ENCODE assay signal across 23 cellular contexts in genomic region chr15:72732554-72732953, GRCh38. TPM values are rescaled to one million over a fixed set of nuclear protein-coding genes. Genes with fewer than 3 reads are reported as not detected.
A peak's percentile ranks its signal among the peaks of the same experiment; 100 is the strongest.
DNase-seq lines count a peak whose midpoint lies in the region; ATAC-seq and TF ChIP-seq lines count a peak whose summit lies in the region.
"Had no signal": no experiment of that assay in that cellular context is flagged by ENCODE, and none has a peak within 500 bp of the region (broad histone marks: within the 10 kb centered on the region; RNA-seq: fewer than 3 reads in every experiment).

No MANE protein-coding gene starts in this region.

- TF ChIP-seq CTCF in GM06990 (IDR thresholded peaks at IDR 0.05; ENCODE audit: insufficient read depth, low read length, poor library complexity, severe bottlenecking) (peak; percentile 21), MM.1S (IDR thresholded peaks at IDR 0.05; ENCODE audit: low read length) (peak; percentile 26), WTC11 (IDR thresholded peaks at IDR 0.05) (no peak), ovary (IDR thresholded peaks at IDR 0.05) (no peak)

- WGBS in ovary, 3 donors, result 88 to 96% (median 90%) methylated on average over 3 of the region's 3 CpGs

- DNase-seq in GM06990 (ENCODE audit: extremely low read depth, insufficient read length), result no peak
- DNase-seq in MM.1S, result no peak
- no peak for DNase-seq in WTC11 (ENCODE audit: low spot score)
- no peak for DNase-seq in naive thymus-derived CD4-positive, alpha-beta T cell
- DNase-seq in ovary, result no peak
- DNase-seq in NCI-H748 treated with DMSO at 0.1 percent for 48 hours (lab: John Stamatoyannopoulos, UW), result no peak
- DNase-seq: activated CD4-positive, alpha-beta T cell treated with anti-CD3 and anti-CD28 coated beads, Interleukin-2, amount 10 ng/mL, durations not matched to agents 24 days and 14 days; Caco-2; EL; erythroblast; GOT3; KBM-7; lower lobe of right lung; NCI-H1694 treated with DMSO at 0.1 percent for 48 hours; NCI-H226; retina; stimulated activated CD4-positive, alpha-beta T cell treated with anti-CD3 and anti-CD28 coated beads, Interleukin-12 subunit alpha, Interleukin-12 subunit beta, amount 100 ng/mL, for 4 hours; T1000; trophoblast cell had no signal

- intact Hi-C loops in naive thymus-derived CD4-positive, alpha-beta T cell (cut with micrococcal nuclease), result no loop called here
- intact Hi-C loops in ovary (cut with DNase I), result no loop called here

- TF ChIP-seq POLR2A in ovary (IDR thresholded peaks at IDR 0.05), result no peak

- H3K36me3 ChIP-seq in GM06990 (ENCODE audit: control insufficient read depth, insufficient read depth, low read length) (peaks cover 9% of the 10 kb centered on the region), MM.1S (replicated peaks; ENCODE audit: insufficient read depth, low read length) (no peaks in the 10 kb centered on the region; the same call in 1 of the 2 replicates), ovary (no peaks in the 10 kb centered on the region)
- H3K36me3 ChIP-seq in naive thymus-derived CD4-positive, alpha-beta T cell (ENCODE audit: control insufficient read depth in 2 of 3, insufficient read depth in 3 of 3, low read length in 3 of 3), result peaks cover 0 to 34% (median 0%) of the 10 kb centered on the region in 3 experiments

- no peak for TF ChIP-seq EP300 in ovary (IDR thresholded peaks at IDR 0.05)

- H3K27ac ChIP-seq in MM.1S (ENCODE audit: low read length), result no peak overlapping the region
- no peak overlapping the region for H3K27ac ChIP-seq in naive thymus-derived CD4-positive, alpha-beta T cell (ENCODE audit: low read depth, low read length)
- H3K27ac ChIP-seq in ovary, result no peak overlapping the region
- H3K27ac ChIP-seq: lower lobe of right lung had no signal

- H3K9me2 ChIP-seq in MM.1S (replicated peaks; ENCODE audit: insufficient read depth, low read length), result no peaks in the 10 kb centered on the region

- peak overlapping the region; percentile 30; the same call in 1 of the 2 replicates for H3K27ac Mint-ChIP-seq in WTC11
- peak overlapping the region in 5 of 9 donors; percentile 3 to 71 (median 65) for H3K27ac Mint-ChIP-seq in naive thymus-derived CD4-positive, alpha-beta T cell
- H3K27ac Mint-ChIP-seq: activated CD4-positive, alpha-beta T cell treated with anti-CD3 and anti-CD28 coated beads, Interleukin-2, amount 10 ng/mL, durations not matched to agents 24 days and 14 days had no signal

- 0 out of 2 replicates have a peak, but pooled peaks cover 4% of the 10 kb centered on the region for H3K4me1 Mint-ChIP-seq in WTC11
- H3K4me1 Mint-ChIP-seq in naive thymus-derived CD4-positive, alpha-beta T cell, result peaks cover 0 to 22% (median 7%) of the 10 kb centered on the region in 7 donors

- CTCF ChIA-PET in WTC11 (lab: Charles Lee), result interaction anchor here (1.0 to 2.5 kb wide), 4 partner anchors 11 to 541 kb away, joined by 3 to 17 read pairs (median 4); no protein-coding TSS in a partner anchor
- CTCF ChIA-PET in naive thymus-derived CD4-positive, alpha-beta T cell (lab: Charles Lee), result interaction anchor here (1.2 kb wide), 2 partner anchors 10 to 132 kb away, joined by 4 to 8 read pairs; no protein-coding TSS in a partner anchor

- H3K4me3 ChIP-seq in GM06990 (replicated peaks; ENCODE audit: low read depth, low read length) (no peak overlapping the region), MM.1S (ENCODE audit: low read length) (no peak overlapping the region), ovary (no peak overlapping the region)
- no peak overlapping the region for H3K4me3 ChIP-seq in naive thymus-derived CD4-positive, alpha-beta T cell (ENCODE audit: low read length)
- H3K4me3 ChIP-seq: lower lobe of right lung had no signal

- H3K27me3 ChIP-seq in GM06990 (replicated peaks; ENCODE audit: control insufficient read depth, insufficient read depth, low read length) (no peaks in the 10 kb centered on the region), MM.1S (replicated peaks; ENCODE audit: insufficient read depth, low read length) (no peaks in the 10 kb centered on the region), ovary (no peaks in the 10 kb centered on the region)
- no peaks in the 10 kb centered on the region for H3K27me3 ChIP-seq in naive thymus-derived CD4-positive, alpha-beta T cell (ENCODE audit: control insufficient read depth in 2 of 2, insufficient read depth in 2 of 2, low read length in 2 of 2)

- no peak overlapping the region for H3K4me3 Mint-ChIP-seq in WTC11
- H3K4me3 Mint-ChIP-seq in naive thymus-derived CD4-positive, alpha-beta T cell, result no peak overlapping the region
- H3K4me3 Mint-ChIP-seq: activated CD4-positive, alpha-beta T cell treated with anti-CD3 and anti-CD28 coated beads, Interleukin-2, amount 10 ng/mL, durations not matched to agents 24 days and 14 days had no signal

- no peak overlapping the region for H2AFZ ChIP-seq in MM.1S (ENCODE audit: low read length)

- H3K9me3 ChIP-seq in MM.1S (replicated peaks; ENCODE audit: insufficient read depth, low read length), result no peaks in the 10 kb centered on the region
- no peaks in the 10 kb centered on the region for H3K9me3 ChIP-seq in naive thymus-derived CD4-positive, alpha-beta T cell (ENCODE audit: control insufficient read depth in 2 of 3, low read length in 3 of 3)
- no peaks in the 10 kb centered on the region for H3K9me3 ChIP-seq in ovary
- H3K9me3 ChIP-seq: Caco-2, lower lobe of right lung had no signal

- H3K9ac ChIP-seq in MM.1S (ENCODE audit: low read length), result no peak overlapping the region

- no peaks in the 10 kb centered on the region for H3K27me3 Mint-ChIP-seq in WTC11 (ENCODE audit: low read depth)
- no peaks in the 10 kb centered on the region for H3K27me3 Mint-ChIP-seq in naive thymus-derived CD4-positive, alpha-beta T cell
- H3K27me3 Mint-ChIP-seq: activated CD4-positive, alpha-beta T cell treated with anti-CD3 and anti-CD28 coated beads, Interleukin-2, amount 10 ng/mL, durations not matched to agents 24 days and 14 days had no signal

- H3K36me3 Mint-ChIP-seq in WTC11, result peaks cover 46% of the 10 kb centered on the region
- H3K36me3 Mint-ChIP-seq in naive thymus-derived CD4-positive, alpha-beta T cell, result peaks cover 14 to 51% (median 32%) of the 10 kb centered on the region in 5 donors

- POLR2A ChIA-PET in WTC11 (lab: Charles Lee), result no interaction called here
- POLR2A ChIA-PET in naive thymus-derived CD4-positive, alpha-beta T cell (lab: Charles Lee), result no interaction called here

- no peak overlapping the region for H3K4me2 ChIP-seq in MM.1S (ENCODE audit: low read depth, low read length)

- no peaks in the 10 kb centered on the region for H4K20me1 ChIP-seq in MM.1S (ENCODE audit: insufficient read depth, low read length)

- ATAC-seq in WTC11 (peak; percentile 71), GM19324 (IDR thresholded peaks at IDR 0.05; ENCODE audit: low FRiP score, unreplicated experiment) (no peak)
- no peak for ATAC-seq in naive thymus-derived CD4-positive, alpha-beta T cell
- ATAC-seq: lower lobe of right lung had no signal

- H3K79me2 ChIP-seq in MM.1S (ENCODE audit: low read length), result no peaks in the 10 kb centered on the region

- H3F3A ChIP-seq in MM.1S (ENCODE audit: insufficient read depth, low read length), result no peaks in the 10 kb centered on the region

- peaks cover 23% of the 10 kb centered on the region for H3K4me1 ChIP-seq in MM.1S (ENCODE audit: low read length)
- no peaks in the 10 kb centered on the region for H3K4me1 ChIP-seq in naive thymus-derived CD4-positive, alpha-beta T cell (ENCODE audit: control insufficient read depth in 2 of 2, insufficient read depth in 2 of 2, low read length in 2 of 2)
- no peaks in the 10 kb centered on the region for H3K4me1 ChIP-seq in ovary (ENCODE audit: insufficient read depth)
- H3K4me1 ChIP-seq: lower lobe of right lung had no signal

- no peaks in the 10 kb centered on the region for H3K9me3 Mint-ChIP-seq in WTC11
- H3K9me3 Mint-ChIP-seq in naive thymus-derived CD4-positive, alpha-beta T cell, result no peaks in the 10 kb centered on the region
- H3K9me3 Mint-ChIP-seq: activated CD4-positive, alpha-beta T cell treated with anti-CD3 and anti-CD28 coated beads, Interleukin-2, amount 10 ng/mL, durations not matched to agents 24 days and 14 days had no signal

TF ChIP-seq in WTC11, 78 proteins besides CTCF, POLR2A, EP300 and RAD21 (continues in another document):
- TF ChIP-seq ZNF138 (CRISPR knock-in tag; conservative IDR thresholded peaks at IDR 0.05) (no peak), TP53 (CRISPR knock-in tag; IDR thresholded peaks at IDR 0.05) (no peak), CREB1 (CRISPR knock-in tag; IDR thresholded peaks at IDR 0.05) (no peak), NFYB (CRISPR knock-in tag; conservative IDR thresholded peaks at IDR 0.05; ENCODE audit: low read depth) (no peak), EMX1 (CRISPR knock-in tag; IDR thresholded peaks at IDR 0.05) (no peak), FOXK1 (CRISPR knock-in tag; IDR thresholded peaks at IDR 0.05) (no peak), MXD4 (CRISPR knock-in tag; IDR thresholded peaks at IDR 0.05; ENCODE audit: borderline replicate concordance) (no peak), ZNF219 (CRISPR knock-in tag; IDR thresholded peaks at IDR 0.05; ENCODE audit: borderline replicate concordance) (no peak)
- TF ChIP-seq, protein P1, sequence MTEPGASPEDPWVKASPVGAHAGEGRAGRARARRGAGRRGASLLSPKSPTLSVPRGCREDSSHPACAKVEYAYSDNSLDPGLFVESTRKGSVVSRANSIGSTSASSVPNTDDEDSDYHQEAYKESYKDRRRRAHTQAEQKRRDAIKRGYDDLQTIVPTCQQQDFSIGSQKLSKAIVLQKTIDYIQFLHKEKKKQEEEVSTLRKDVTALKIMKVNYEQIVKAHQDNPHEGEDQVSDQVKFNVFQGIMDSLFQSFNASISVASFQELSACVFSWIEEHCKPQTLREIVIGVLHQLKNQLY (CRISPR knock-in tag; IDR thresholded peaks at IDR 0.05), result no peak

RNA-seq across cellular contexts. Expression of gene BBS4, which starts 46.5 kb away (rescaled TPM):
- 29.3 to 35.6 TPM (median 31.5 TPM) in 3 replicates for total RNA-seq in WTC11 (2021)
- 10 to 100 TPM; 11.9 to 26.5 (median 16.2) TPM for total RNA-seq in naive thymus-derived CD4-positive, alpha-beta T cell
- polyA plus RNA-seq in naive thymus-derived CD4-positive, alpha-beta T cell, result 10 to 100 TPM in 1 of 2 donors, 1 to 10 TPM in 1; 9.6 to 13.3 TPM
- 10 to 100 TPM; 18.4 to 30.2 (median 23.4) TPM for total RNA-seq in ovary
- 10 to 100 TPM; 17.8 to 23.6 TPM for polyA plus RNA-seq in ovary

RNA-seq across cellular contexts. Expression of gene HIGD2B, which starts 46.6 kb away (rescaled TPM):
- total RNA-seq in WTC11 (2021) (0.18 TPM in 1 of 3 replicates, not detected in the others), ovary (not detected)
- under 1 TPM in 3 of 5 experiments, not detected in 2; 0.57 to 0.69 (median 0.64) TPM for total RNA-seq in naive thymus-derived CD4-positive, alpha-beta T cell
- polyA plus RNA-seq in naive thymus-derived CD4-positive, alpha-beta T cell, result under 1 TPM in 1 of 2 donors, not detected in 1; 0.21 TPM
- polyA plus RNA-seq in ovary, result not detected
- total RNA-seq: activated CD4-positive, alpha-beta T cell treated with anti-CD3 and anti-CD28 coated beads, Interleukin-2, amount 10 ng/mL, durations not matched to agents 24 days and 14 days; Caco-2; dermis microvascular lymphatic vessel endothelial cell; lower lobe of right lung; RPMI7951 had no signal
- polyA plus RNA-seq: keratinocyte had no signal

RNA-seq across cellular contexts. Expression of gene ADPGK, which starts 51.0 kb away (rescaled TPM):
- total RNA-seq in WTC11 (2021), result 30.8 to 37.9 TPM (median 34.1 TPM) in 3 replicates
- 100 to 1,000 TPM in 1 of 5 experiments, 10 to 100 TPM in 4; 96.2 to 129 (median 98.2) TPM for total RNA-seq in naive thymus-derived CD4-positive, alpha-beta T cell
- polyA plus RNA-seq in naive thymus-derived CD4-positive, alpha-beta T cell, result 100 to 1,000 TPM in 1 of 2 donors, 10 to 100 TPM in 1; 79.8 to 107 TPM
- total RNA-seq in ovary, result 10 to 100 TPM; 20.3 to 46.1 (median 28.1) TPM
- polyA plus RNA-seq in ovary, result 10 to 100 TPM; 25.5 to 39.0 TPM

Comparison
In these comparisons a context has a peak if more than half of its experiments do, and no peak if none do; other contexts are left out.
1. CTCF ChIP-seq: peak in GM06990 (single experiment) and MM.1S (single experiment); none in WTC11 (single experiment) and ovary (0 of 3).